ENCODE assay signal across 1 cellular context in the genomic region with DNA sequence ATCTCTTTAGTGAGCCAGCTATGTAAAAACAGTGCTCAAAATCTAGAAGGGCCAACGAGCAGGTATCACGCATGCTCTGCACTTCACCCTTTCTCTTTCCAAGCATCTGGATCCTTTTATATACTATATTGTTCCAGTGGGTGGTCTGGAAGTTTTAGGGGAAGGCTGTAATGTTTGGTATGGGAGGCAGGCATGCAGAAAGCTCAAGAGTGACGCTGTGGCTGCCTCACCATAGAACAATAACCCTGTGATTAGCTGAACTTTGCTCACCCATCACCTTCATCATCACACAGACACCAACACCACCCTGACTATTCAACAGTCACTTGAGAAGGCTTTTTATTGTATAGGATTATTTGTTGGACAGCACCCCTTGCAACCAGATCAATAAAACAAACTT.
TF ChIP-seq lines count a peak whose summit lies in the region.

No MANE protein-coding gene starts in this region.

TF ChIP-seq in WTC11, 78 proteins besides CTCF, POLR2A, EP300 and RAD21 (continued from another document):
- TF ChIP-seq ZNF281 (CRISPR knock-in tag; IDR thresholded peaks at IDR 0.05): no peak
- no peak for TF ChIP-seq AFF4 (CRISPR knock-in tag; IDR thresholded peaks at IDR 0.05; ENCODE audit: borderline replicate concordance)
- no peak for TF ChIP-seq ZMAT4 (CRISPR knock-in tag; IDR thresholded peaks at IDR 0.05)
- TF ChIP-seq PRRX2 (CRISPR knock-in tag; IDR thresholded peaks at IDR 0.05): no peak
- no peak for TF ChIP-seq TP53 (CRISPR knock-in tag; IDR thresholded peaks at IDR 0.05)
- TF ChIP-seq FOXJ3 (CRISPR knock-in tag; IDR thresholded peaks at IDR 0.05; ENCODE audit: borderline replicate concordance): no peak
- no peak for TF ChIP-seq KAT7 (CRISPR knock-in tag; IDR thresholded peaks at IDR 0.05; ENCODE audit: borderline replicate concordance)
- TF ChIP-seq, protein P1, sequence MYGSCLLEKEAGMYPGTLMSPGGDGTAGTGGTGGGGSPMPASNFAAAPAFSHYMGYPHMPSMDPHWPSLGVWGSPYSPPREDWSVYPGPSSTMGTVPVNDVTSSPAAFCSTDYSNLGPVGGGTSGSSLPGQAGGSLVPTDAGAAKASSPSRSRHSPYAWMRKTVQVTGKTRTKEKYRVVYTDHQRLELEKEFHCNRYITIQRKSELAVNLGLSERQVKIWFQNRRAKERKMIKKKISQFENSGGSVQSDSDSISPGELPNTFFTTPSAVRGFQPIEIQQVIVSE (CRISPR knock-in tag; IDR thresholded peaks at IDR 0.05; ENCODE audit: borderline replicate concordance): no peak
